Comparison of ENCODE assay signal across 21 cellular contexts in genomic region chr12:126202138-126202537, GRCh38.
DNase-seq lines count a peak whose midpoint lies in the region; ATAC-seq and TF ChIP-seq lines count a peak whose summit lies in the region.
"Had no signal": no experiment of that assay in that cellular context is flagged by ENCODE, and none has a peak within 500 bp of the region (broad histone marks: within the 10 kb centered on the region; RNA-seq: fewer than 3 reads in every experiment).

No MANE protein-coding gene starts in this region.

- no peak overlapping the region for H3K4me3 Mint-ChIP-seq in stimulated activated naive B cell treated with anti-CD40 and anti-IgM and Interleukin-4, amounts not matched to agents 10 μg/mL and 1 μg/mL and 100 μg/mL, for 72 hours
- H3K4me3 Mint-ChIP-seq: CD4-positive, alpha-beta T cell; GM23338; HFFc6 had no signal

- no peak overlapping the region for H3K4me3 ChIP-seq in SK-N-SH (ENCODE audit: low read depth in 2 of 2, low read length in 1 of 2)
- no peak overlapping the region for H3K4me3 ChIP-seq in NB4 (ENCODE audit: low read depth, low read length)
- H3K4me3 ChIP-seq in fibroblast of the aortic adventitia (ENCODE audit: low read depth, low read length): no peak overlapping the region
- H3K4me3 ChIP-seq: GM12878, GM23338, SJCRH30 had no signal

- DNase-seq in SK-N-SH (no peak), NB4 (ENCODE audit: low read depth) (peak; percentile 39), fibroblast of the aortic adventitia (ENCODE audit: low read depth) (peak; percentile 25), middle frontal gyrus (ENCODE audit: extremely low spot score, low spot score) (no peak), cardiac septum (ENCODE audit: low spot score) (no peak), NCI-H510A treated with DMSO at 0.1 percent for 48 hours (lab: John Stamatoyannopoulos, UW) (no peak)
- DNase-seq in stimulated activated naive B cell treated with anti-CD40 and anti-IgM and Interleukin-4, amounts not matched to agents 10 μg/mL and 1 μg/mL and 100 μg/mL, for 72 hours: no peak
- DNase-seq: BE2C; CD4-positive, alpha-beta T cell; EL; HFFc6; NCI-H1105 treated with DMSO at 0.1 percent for 48 hours; NCI-H1694 treated with DMSO at 0.1 percent for 48 hours; NCI-H345; NCI-H526; SJCRH30 had no signal

- H3K79me2 ChIP-seq in SK-N-SH (ENCODE audit: insufficient read depth): no peaks in the 10 kb centered on the region

- ATAC-seq in SK-N-SH treated with all-trans-retinoic acid at 6 μM for 48 hours: peak; percentile 57; the same call in 2 of the 3 replicates
- peak; percentile 41 to 51 for ATAC-seq in stimulated activated naive B cell treated with anti-CD40 and anti-IgM and Interleukin-4, amounts not matched to agents 10 μg/mL and 1 μg/mL and 100 μg/mL, for 72 hours (replicated peaks)
- ATAC-seq: GM12878, GM23338, Panc1 had no signal

- no peak for TF ChIP-seq CTCF in SK-N-SH (IDR thresholded peaks at IDR 0.05)
- no peak for TF ChIP-seq CTCF in NB4 (IDR thresholded peaks at IDR 0.05; ENCODE audit: low read depth, low read length)
- TF ChIP-seq CTCF in fibroblast of the aortic adventitia (IDR thresholded peaks at IDR 0.05; ENCODE audit: insufficient read depth, low read length): no peak

- CTCF ChIA-PET in SK-N-SH (lab: Yijun Ruan, JAX): interaction anchor here (0.6 kb wide), 1 partner anchor 508 kb away, joined by 3 read pairs; no protein-coding TSS in a partner anchor

- no peaks in the 10 kb centered on the region for H3K27me3 ChIP-seq in SK-N-SH (ENCODE audit: insufficient read depth)
- H3K27me3 ChIP-seq: BE2C, SJCRH30 had no signal

- no peaks in the 10 kb centered on the region for H4K20me1 ChIP-seq in SK-N-SH (ENCODE audit: insufficient read depth)

- H3K27me3 Mint-ChIP-seq in stimulated activated naive B cell treated with anti-CD40 and anti-IgM and Interleukin-4, amounts not matched to agents 10 μg/mL and 1 μg/mL and 100 μg/mL, for 72 hours: no peaks in the 10 kb centered on the region

- 75% methylated on average over 1 of the region's 1 CpG for WGBS in SK-N-SH (ENCODE audit: low lambda C conversion rate)

- no peak overlapping the region for H3K9ac ChIP-seq in SK-N-SH
- H3K9ac ChIP-seq: KMS-11 had no signal

- no peaks in the 10 kb centered on the region for H3K9me3 ChIP-seq in SK-N-SH
- H3K9me3 ChIP-seq: BE2C, SJCRH30 had no signal

- TF ChIP-seq EP300 in SK-N-SH (IDR thresholded peaks at IDR 0.05; ENCODE audit: borderline replicate concordance in 1 of 2, low read depth in 1 of 2, low read length in 1 of 2): no peak

- no peaks in the 10 kb centered on the region for H3K4me1 ChIP-seq in SK-N-SH (ENCODE audit: control insufficient read depth in 1 of 2, insufficient read depth in 2 of 2, low read depth in 1 of 2, low read length in 1 of 2)
- H3K4me1 ChIP-seq: BE2C, SJCRH30 had no signal

- H3K9me2 ChIP-seq in SK-N-SH: no peaks in the 10 kb centered on the region

- no peak overlapping the region for H3K27ac Mint-ChIP-seq in stimulated activated naive B cell treated with anti-CD40 and anti-IgM and Interleukin-4, amounts not matched to agents 10 μg/mL and 1 μg/mL and 100 μg/mL, for 72 hours
- H3K27ac Mint-ChIP-seq: CD4-positive, alpha-beta T cell; GM23338; HFFc6 had no signal

- TF ChIP-seq POLR2A in NB4 (IDR thresholded peaks at IDR 0.05; ENCODE audit: extremely low read depth, insufficient read length): no peak

- H3K36me3 Mint-ChIP-seq in stimulated activated naive B cell treated with anti-CD40 and anti-IgM and Interleukin-4, amounts not matched to agents 10 μg/mL and 1 μg/mL and 100 μg/mL, for 72 hours: no peaks in the 10 kb centered on the region

- H3K4me1 Mint-ChIP-seq in stimulated activated naive B cell treated with anti-CD40 and anti-IgM and Interleukin-4, amounts not matched to agents 10 μg/mL and 1 μg/mL and 100 μg/mL, for 72 hours: no peaks in the 10 kb centered on the region
- H3K4me1 Mint-ChIP-seq: GM23338 had no signal

- POLR2A ChIA-PET in SK-N-SH (lab: Yijun Ruan, JAX): no interaction called here

- H3F3A ChIP-seq in SK-N-SH (replicated peaks; ENCODE audit: insufficient read depth): no peaks in the 10 kb centered on the region

- peaks cover 0 to 4% of the 10 kb centered on the region in 2 donors for H3K9me3 Mint-ChIP-seq in stimulated activated naive B cell treated with anti-CD40 and anti-IgM and Interleukin-4, amounts not matched to agents 10 μg/mL and 1 μg/mL and 100 μg/mL, for 72 hours
- H3K9me3 Mint-ChIP-seq: CD4-positive, alpha-beta T cell had no signal

- H3K36me3 ChIP-seq in SK-N-SH (replicated peaks in 1 of 2; ENCODE audit: control insufficient read depth in 1 of 2, insufficient read depth in 2 of 2, low read length in 1 of 2): no peaks in the 10 kb centered on the region
- H3K36me3 ChIP-seq: BE2C, SJCRH30 had no signal

- no peak for TF ChIP-seq RAD21 in SK-N-SH (IDR thresholded peaks at IDR 0.05; ENCODE audit: low read length)

- intact Hi-C loops in cardiac septum (cut with DNase I): no loop called here

- H2AFZ ChIP-seq in SK-N-SH (ENCODE audit: low read depth): no peak overlapping the region
- H2AFZ ChIP-seq: GM23338 had no signal

- H3K4me2 ChIP-seq in SK-N-SH: no peak overlapping the region
- H3K4me2 ChIP-seq: GM23338, KMS-11 had no signal

- no peak overlapping the region for H3K27ac ChIP-seq in SK-N-SH (ENCODE audit: low read depth in 2 of 2, low read length in 1 of 2)
- H3K27ac ChIP-seq: KMS-11, SJCRH30 had no signal

TF ChIP-seq in SK-N-SH treated with all-trans-retinoic acid at 6 μM for 48 hours, 23 proteins besides CTCF, POLR2A, EP300 and RAD21 (continues in another document):
- no peak for TF ChIP-seq ZNF70 (CRISPR knock-in tag; IDR thresholded peaks at IDR 0.05)
- no peak for TF ChIP-seq CSRNP3 (CRISPR knock-in tag; IDR thresholded peaks at IDR 0.05)
- TF ChIP-seq ZFP3 (CRISPR knock-in tag; IDR thresholded peaks at IDR 0.05): no peak
- no peak for TF ChIP-seq ESRRG (CRISPR knock-in tag; IDR thresholded peaks at IDR 0.05)
- no peak for TF ChIP-seq CREB5 (CRISPR knock-in tag; IDR thresholded peaks at IDR 0.05; ENCODE audit: low read depth)
- TF ChIP-seq TCF4 (CRISPR knock-in tag; IDR thresholded peaks at IDR 0.05; ENCODE audit: borderline replicate concordance): no peak
- no peak for TF ChIP-seq SNAI2 (CRISPR knock-in tag; IDR thresholded peaks at IDR 0.05)
- no peak for TF ChIP-seq ZNF8 (CRISPR knock-in tag; IDR thresholded peaks at IDR 0.05)

TF ChIP-seq in SK-N-SH, 30 proteins besides CTCF, POLR2A, EP300 and RAD21:
- TF ChIP-seq SIN3A (IDR thresholded peaks at IDR 0.05; ENCODE audit: borderline replicate concordance, low read depth, low read length) (no peak), POLR2AphosphoS5 (IDR thresholded peaks at IDR 0.05; ENCODE audit: low read depth, low read length) (no peak), GABPA (IDR thresholded peaks at IDR 0.05; ENCODE audit: low read depth) (no peak), FOXM1 (IDR thresholded peaks at IDR 0.05; ENCODE audit: low read depth) (no peak), GATA2 (CRISPR knock-in tag; IDR thresholded peaks at IDR 0.05) (no peak), CHD2 (IDR thresholded peaks at IDR 0.05; ENCODE audit: low read length, partially characterized antibody) (no peak), RCOR1 (IDR thresholded peaks at IDR 0.05; ENCODE audit: low read length) (no peak), ZBTB33 (IDR thresholded peaks at IDR 0.05; ENCODE audit: borderline replicate concordance, low read depth) (no peak), PBX3 (IDR thresholded peaks at IDR 0.05) (no peak), TEAD4 (IDR thresholded peaks at IDR 0.05; ENCODE audit: borderline replicate concordance, insufficient read depth) (no peak), FOXJ3 (CRISPR knock-in tag; IDR thresholded peaks at IDR 0.05) (no peak), USF1 (IDR thresholded peaks at IDR 0.05; ENCODE audit: borderline replicate concordance, low read depth) (no peak), USF2 (IDR thresholded peaks at IDR 0.05; ENCODE audit: borderline replicate concordance, low read depth, low read length) (no peak), RXRA (IDR thresholded peaks at IDR 0.05; ENCODE audit: borderline replicate concordance, low read depth) (no peak)

Comparison
In these comparisons a context has a peak if more than half of its experiments do, and no peak if none do; other contexts are left out.
1. DNase-seq: peak in NB4 (single experiment) and fibroblast of the aortic adventitia (single experiment); none in SK-N-SH (single experiment), stimulated activated naive B cell treated with anti-CD40 and anti-IgM and Interleukin-4, amounts not matched to agents 10 μg/mL and 1 μg/mL and 100 μg/mL, for 72 hours (single experiment), middle frontal gyrus (single experiment), cardiac septum (single experiment) and NCI-H510A treated with DMSO at 0.1 percent for 48 hours (single experiment).